In genomic region chr4:55948726-55949479, GRCh38 we compare ENCODE assay signal across 8 cellular contexts. TPM values are rescaled to one million over a fixed set of nuclear protein-coding genes. Genes with fewer than 3 reads are reported as not detected.
DNase-seq lines count a peak whose midpoint lies in the region; ATAC-seq and TF ChIP-seq lines count a peak whose summit lies in the region.

Gene CEP135, plus strand, starts transcription at chr4:55948945. Its CDS starts 3,186 bp downstream, at chr4:55952131.

- ATAC-seq in HCT116: peak; percentile 85
- peak; percentile 87 for ATAC-seq in stimulated activated naive CD8-positive, alpha-beta T cell treated with anti-CD3 and anti-CD28 coated beads, Interleukin-15, amount 100 ng/mL, for 72 hours

- TF ChIP-seq RAD21 in HCT116 (IDR thresholded peaks at IDR 0.05; ENCODE audit: low read depth): peak; percentile 91
- peak; percentile 93 for TF ChIP-seq RAD21 in neural cell (conservative IDR thresholded peaks at IDR 0.05)

- H3K4me2 ChIP-seq in HCT116 (ENCODE audit: low read length): peak within 1 kb of the TSS; percentile 92
- H3K4me2 ChIP-seq in MM.1S (ENCODE audit: low read depth, low read length): peak within 1 kb of the TSS; percentile 94
- H3K4me2 ChIP-seq in neural cell (ENCODE audit: low read length): peak within 1 kb of the TSS; percentile 37

- RAD21 ChIA-PET in HCT116 (lab: Charles Lee; ENCODE audit: low non-redundant PET in 1 of 2, low total read pairs in 2 of 2, uncharacterized antibody in 2 of 2, unreplicated experiment in 2 of 2): interaction anchor here (0.7 to 1.3 kb wide), 2 partner anchors 38 to 351 kb away, joined by 3 to 6 read pairs; no protein-coding TSS in a partner anchor

- peak within 1 kb of the TSS; percentile 77 to 82 for H3K4me3 ChIP-seq in HCT116 (replicated peaks in 1 of 2; ENCODE audit: low read depth in 1 of 2, low read length in 2 of 2)
- H3K4me3 ChIP-seq in MM.1S (ENCODE audit: low read length): peak within 1 kb of the TSS; percentile 90
- peak within 1 kb of the TSS; percentile 88 for H3K4me3 ChIP-seq in neural cell (ENCODE audit: low read length)

- POLR2A ChIA-PET in HCT116 (lab: Charles Lee): interaction anchor here (0.6 to 2.3 kb wide), 3 partner anchors 9 to 438 kb away, joined by 5 to 7 read pairs (median 7); partner anchors contain the start of gene AASDH

- H3K4me1 ChIP-seq in HCT116 (ENCODE audit: control insufficient read depth in 1 of 2, insufficient read depth in 2 of 2, low read length in 2 of 2) (peaks cover 14 to 23% of the 10 kb centered on the region in 2 experiments), MM.1S (ENCODE audit: low read length) (peaks cover 18% of the 10 kb centered on the region)

- H3K9ac ChIP-seq in HCT116 (ENCODE audit: low read length) (peak within 1 kb of the TSS; percentile 80), MM.1S (ENCODE audit: low read length) (peak within 1 kb of the TSS; percentile 93), neural cell (ENCODE audit: low read length) (peak within 1 kb of the TSS; percentile 59)

- peak; percentile 58 for TF ChIP-seq EP300 in neural cell (conservative IDR thresholded peaks at IDR 0.05; ENCODE audit: poor library complexity, severe bottlenecking)

- H3K4me3 Mint-ChIP-seq in stimulated activated naive CD8-positive, alpha-beta T cell treated with anti-CD3 and anti-CD28 coated beads, Interleukin-15, amount 100 ng/mL, for 72 hours: peak within 1 kb of the TSS; percentile 84 to 88

- H2AFZ ChIP-seq in HCT116 (ENCODE audit: low read depth, low read length, poor library complexity, severe bottlenecking): peak within 1 kb of the TSS; percentile 57
- H2AFZ ChIP-seq in MM.1S (ENCODE audit: low read length): peak within 1 kb of the TSS; percentile 67
- H2AFZ ChIP-seq in neural cell (ENCODE audit: low read depth, low read length): peak within 1 kb of the TSS; percentile 91

- peaks cover 32% of the 10 kb centered on the region for H3K4me1 Mint-ChIP-seq in stimulated activated naive CD8-positive, alpha-beta T cell treated with anti-CD3 and anti-CD28 coated beads, Interleukin-15, amount 100 ng/mL, for 72 hours

- intact Hi-C loops in HCT116 (cut with micrococcal nuclease): loop anchor here (1.0 to 10.0 kb wide), 4 partner anchors 100 to 851 kb away; a partner anchor contains a TSS

- no TSS peak for BruUV-seq in HCT116 (replicated peaks; lab: Mats Ljungman, UMichigan)

- no peaks in the 10 kb centered on the region for H3K9me2 ChIP-seq in HCT116 (ENCODE audit: insufficient read depth)
- no peaks in the 10 kb centered on the region for H3K9me2 ChIP-seq in MM.1S (replicated peaks; ENCODE audit: insufficient read depth, low read length)
- H3K9me2 ChIP-seq in neural cell (ENCODE audit: insufficient read depth, low read length): no peaks in the 10 kb centered on the region

- H4K20me1 ChIP-seq in HCT116 (ENCODE audit: insufficient read depth) (no peaks in the 10 kb centered on the region), MM.1S (ENCODE audit: insufficient read depth, low read length) (no peaks in the 10 kb centered on the region), neural cell (ENCODE audit: insufficient read depth) (no peaks in the 10 kb centered on the region)

- peaks cover 7 to 8% of the 10 kb centered on the region in 2 donors for H3K9me3 Mint-ChIP-seq in stimulated activated naive CD8-positive, alpha-beta T cell treated with anti-CD3 and anti-CD28 coated beads, Interleukin-15, amount 100 ng/mL, for 72 hours

- CTCF ChIA-PET in HCT116 (lab: Charles Lee): interaction anchor here (0.7 to 2.4 kb wide), 24 partner anchors 8 to 888 kb away, joined by 3 to 21 read pairs (median 4); partner anchors contain the start of genes PAICS and PPAT

- H3F3A ChIP-seq in MM.1S (ENCODE audit: insufficient read depth, low read length) (peaks cover 34% of the 10 kb centered on the region), neural cell (ENCODE audit: insufficient read depth, low read length, poor library complexity, severe bottlenecking) (no peaks in the 10 kb centered on the region)

- H3K27ac Mint-ChIP-seq in stimulated activated naive CD8-positive, alpha-beta T cell treated with anti-CD3 and anti-CD28 coated beads, Interleukin-15, amount 100 ng/mL, for 72 hours: peak within 1 kb of the TSS; percentile 95 to 97

- H3K27me3 ChIP-seq in HCT116 (ENCODE audit: insufficient read depth, low read length): no peaks in the 10 kb centered on the region
- H3K27me3 ChIP-seq in MM.1S (replicated peaks; ENCODE audit: insufficient read depth, low read length): no peaks in the 10 kb centered on the region
- H3K27me3 ChIP-seq in neural cell (ENCODE audit: insufficient read depth, low read depth, low read length): no peaks in the 10 kb centered on the region

- H3K27me3 Mint-ChIP-seq in stimulated activated naive CD8-positive, alpha-beta T cell treated with anti-CD3 and anti-CD28 coated beads, Interleukin-15, amount 100 ng/mL, for 72 hours: no peaks in the 10 kb centered on the region

- H3K27ac ChIP-seq in HCT116 (ENCODE audit: low read depth, low read length): peak within 1 kb of the TSS; percentile 94
- peak within 1 kb of the TSS; percentile 94 for H3K27ac ChIP-seq in MM.1S (ENCODE audit: low read length)
- no peak within 1 kb of the TSS for H3K27ac ChIP-seq in neural cell (ENCODE audit: low read length)

- TF ChIP-seq CTCF in HCT116 (IDR thresholded peaks at IDR 0.05 in 2 of 3, conservative IDR thresholded peaks at IDR 0.05 in 1 of 3; ENCODE audit: borderline replicate concordance in 1 of 3, insufficient read depth in 1 of 3, low read depth in 2 of 3, low read length in 2 of 3) (peak; percentile 75 to 92 (median 89)), MM.1S (IDR thresholded peaks at IDR 0.05; ENCODE audit: low read length) (peak; percentile 91), neural cell (IDR thresholded peaks at IDR 0.05; ENCODE audit: poor library complexity, severe bottlenecking) (peak; percentile 99)

- H3K9me3 ChIP-seq in HCT116 (ENCODE audit: control insufficient read depth in 1 of 2, insufficient read depth in 1 of 2, low read depth in 1 of 2, low read length in 2 of 2) (no peaks in the 10 kb centered on the region), MM.1S (replicated peaks; ENCODE audit: insufficient read depth, low read length) (no peaks in the 10 kb centered on the region), neural cell (ENCODE audit: low read length) (no peaks in the 10 kb centered on the region)

- H3K36me3 ChIP-seq in HCT116 (ENCODE audit: control insufficient read depth in 1 of 2, insufficient read depth in 2 of 2, low read length in 2 of 2): peaks cover under 1 to 2% of the 10 kb centered on the region in 2 experiments; a peak in 1 of 4 replicates
- no peaks in the 10 kb centered on the region for H3K36me3 ChIP-seq in MM.1S (replicated peaks; ENCODE audit: insufficient read depth, low read length)
- no peaks in the 10 kb centered on the region for H3K36me3 ChIP-seq in neural cell (ENCODE audit: insufficient read depth, low read length)

- H3K79me2 ChIP-seq in HCT116 (ENCODE audit: insufficient read depth, low read length): peaks cover 31% of the 10 kb centered on the region
- H3K79me2 ChIP-seq in MM.1S (ENCODE audit: low read length): peaks cover 39% of the 10 kb centered on the region
- peaks cover 24% of the 10 kb centered on the region for H3K79me2 ChIP-seq in neural cell (replicated peaks; ENCODE audit: insufficient read depth, low read length)

- DNase-seq in GM04503 (ENCODE audit: low read depth): peak; percentile 67
- DNase-seq in HCT116 (ENCODE audit: low read depth, low spot score): peak; percentile 77
- peak; percentile 93 for DNase-seq in MM.1S
- peak; percentile 94 for DNase-seq in SHP77 treated with DMSO at 0.1 percent for 48 hours (lab: John Stamatoyannopoulos, UW)
- DNase-seq in activated effector memory CD4-positive, alpha-beta T cell treated with anti-CD3 and anti-CD28 coated beads, Interleukin-2, amount 50 U/mL, for 16 hours: peak; percentile 97
- DNase-seq in fibroblast of the conjunctiva (ENCODE audit: low read depth): peak; percentile 88
- peak; percentile 97 for DNase-seq in stimulated activated naive CD8-positive, alpha-beta T cell treated with anti-CD3 and anti-CD28 coated beads, Interleukin-15, amount 100 ng/mL, for 72 hours

- peak; percentile 49 for TF ChIP-seq POLR2A in HCT116 (IDR thresholded peaks at IDR 0.05; ENCODE audit: borderline replicate concordance, extremely low read depth, insufficient read depth, insufficient read length)

TF ChIP-seq in HCT116, 20 proteins besides CTCF, POLR2A, EP300 and RAD21 (continues in another document):
- TF ChIP-seq EGR1 (IDR thresholded peaks at IDR 0.05; ENCODE audit: low read depth) (no peak), EZH2 (IDR thresholded peaks at IDR 0.05) (no peak)

TF ChIP-seq in neural cell, 6 proteins besides CTCF, POLR2A, EP300 and RAD21 (continues in another document):
- TF ChIP-seq REST (IDR thresholded peaks at IDR 0.05; ENCODE audit: borderline replicate concordance) (no peak), TAF1 (IDR thresholded peaks at IDR 0.05; ENCODE audit: low read depth) (no peak), POLR2AphosphoS5 (IDR thresholded peaks at IDR 0.05) (peak; percentile 75), SMC3 (conservative IDR thresholded peaks at IDR 0.05; ENCODE audit: poor library complexity) (peak; percentile 97), MXI1 (conservative IDR thresholded peaks at IDR 0.05; ENCODE audit: poor library complexity, severe bottlenecking) (peak; percentile 99)

RNA-seq across cellular contexts. Expression of gene CEP135, which starts in this region (rescaled TPM):
- 10.9 TPM for total RNA-seq in HCT116 (2021; ENCODE audit: unreplicated experiment)
- polyA plus RNA-seq in HCT116 (2012): 2.2 and 2.7 TPM in 2 replicates
- 5.2 and 6.7 TPM in 2 replicates for polyA plus RNA-seq in neural cell
- polyA minus RNA-seq in neural cell: 11.7 and 14.5 TPM in 2 replicates

Comparison
In these comparisons a context has a peak if more than half of its experiments do, and no peak if none do; other contexts are left out.
1. H3K4me2 ChIP-seq: peak in every context shown above with its lines; median percentile 94 in MM.1S; 92 in HCT116; 37 in neural cell.